In genomic region chr17:11638700-11639265, GRCh38 we compare ENCODE assay signal across 18 cellular contexts. TPM values are rescaled to one million over a fixed set of nuclear protein-coding genes. Genes with fewer than 3 reads are reported as not detected.
"Had no signal": no experiment of that assay in that cellular context is flagged by ENCODE, and none has a peak within 500 bp of the region (broad histone marks: within the 10 kb centered on the region; RNA-seq: fewer than 3 reads in every experiment).

No MANE protein-coding gene starts in this region.

- H3K27me3 ChIP-seq: MG63, SJSA1 had no signal

- DNase-seq: Karpas-422, KG1, MG63, NCI-H1092 treated with DMSO at 0.1 percent for 48 hours, NCI-H1417, NCI-H1436 treated with DMSO at 0.1 percent for 48 hours, NCI-H1694, NCI-H187 treated with DMSO at 0.1 percent for 48 hours, NCI-H2029 treated with DMSO at 0.1 percent for 48 hours, NCI-H2107, NCI-H2227 treated with DMSO at 0.1 percent for 48 hours, NCI-H526, Right ventricle myocardium superior, RPMI8226, SIG-M5 had no signal

- H3K9me3 ChIP-seq: MG63, SJSA1 had no signal

- H3K27ac ChIP-seq: SJSA1, SK-N-MC had no signal

- H3K36me3 ChIP-seq: MG63, SJSA1 had no signal

- H3K4me1 ChIP-seq: SJSA1 had no signal

- H3K4me3 ChIP-seq: MG63, SJSA1, SK-N-MC had no signal

RNA-seq across cellular contexts. Expression of gene DNAH9, which starts 40.5 kb away (rescaled TPM):
- total RNA-seq: NCI-H460, Right ventricle myocardium superior had no signal
